ENCODE assay signal across 25 cellular contexts in the genomic region with DNA sequence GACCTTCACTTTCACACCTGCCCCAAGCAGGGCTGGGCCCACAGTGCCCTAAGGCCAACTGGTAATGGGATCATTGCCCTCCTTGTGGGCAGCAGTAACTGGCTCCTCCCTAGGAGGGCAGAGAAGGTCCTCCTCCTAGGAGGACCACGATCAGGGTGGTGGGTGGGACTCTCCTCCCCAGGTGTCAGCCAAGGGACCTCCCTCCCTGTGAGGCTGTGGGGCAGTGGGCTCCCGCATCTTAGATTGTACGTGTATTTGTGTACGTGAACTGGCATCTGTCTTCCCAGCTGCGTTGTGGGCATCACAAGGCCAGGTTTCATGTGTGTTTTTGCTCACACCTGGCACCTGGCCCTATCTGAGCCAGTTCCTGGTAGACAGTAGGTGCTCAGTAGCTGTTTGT.
"Had no signal": no experiment of that assay in that cellular context is flagged by ENCODE, and none has a peak within 500 bp of the region (broad histone marks: within the 10 kb centered on the region; RNA-seq: fewer than 3 reads in every experiment).

No MANE protein-coding gene starts in this region.

- H3K4me1 ChIP-seq: lower lobe of right lung, parathyroid adenoma, suprapubic skin, tibial artery, uterus had no signal

- H3K36me3 ChIP-seq: heart right ventricle, left lung, lower lobe of right lung, neutrophil, right atrium auricular region, right lobe of liver, suprapubic skin, thoracic aorta, tibial artery, uterus had no signal

- H3K9me3 ChIP-seq: neutrophil, right lobe of liver, suprapubic skin, uterus had no signal

- H3K9ac ChIP-seq: parathyroid adenoma had no signal

- H3K4me3 ChIP-seq: heart right ventricle, hepatocyte, left lung, lower lobe of right lung, right atrium auricular region, right lobe of liver, smooth muscle cell, suprapubic skin, thoracic aorta, tibial artery, uterus had no signal

- H3K27me3 ChIP-seq: hepatocyte, left lung, neutrophil, right atrium auricular region, right lobe of liver, uterus had no signal

- H3K4me2 ChIP-seq: hepatocyte, smooth muscle cell had no signal

- DNase-seq: heart right ventricle; kidney; left colon; left lung; lower lobe of right lung; mammary epithelial cell; mesenchymal stem cell; occipital lobe; stimulated activated CD4-positive, alpha-beta T cell treated with anti-CD3 and anti-CD28 coated beads, Interleukin-12 subunit alpha, Interleukin-12 subunit beta, amount 100 ng/mL, for 4 hours; stimulated activated CD4-positive, alpha-beta T cell treated with anti-CD3 and anti-CD28 coated beads, Interleukin-15, amount 100 ng/mL, for 24 hours; stimulated activated CD4-positive, alpha-beta T cell treated with anti-CD3 and anti-CD28 coated beads, Interleukin-2, amount 100 ng/mL, for 24 hours; stimulated activated CD4-positive, alpha-beta T cell treated with anti-CD3 and anti-CD28 coated beads, Interleukin-4, amount 100 ng/mL, for 1 hour; stimulated activated naive CD4-positive, alpha-beta T cell; tibial artery; trophoblast cell; uterus had no signal

- H2AFZ ChIP-seq: hepatocyte, parathyroid adenoma had no signal

- ATAC-seq: left colon; left lung; lower lobe of right lung; naive thymus-derived CD8-positive, alpha-beta T cell; right lobe of liver had no signal

- H3K27ac ChIP-seq: heart right ventricle, hepatocyte, left lung, lower lobe of right lung, neutrophil, parathyroid adenoma, right atrium auricular region, right lobe of liver, suprapubic skin, thoracic aorta, tibial artery, uterus had no signal
